Comparison of ENCODE assay signal across 28 cellular contexts in the genomic region with DNA sequence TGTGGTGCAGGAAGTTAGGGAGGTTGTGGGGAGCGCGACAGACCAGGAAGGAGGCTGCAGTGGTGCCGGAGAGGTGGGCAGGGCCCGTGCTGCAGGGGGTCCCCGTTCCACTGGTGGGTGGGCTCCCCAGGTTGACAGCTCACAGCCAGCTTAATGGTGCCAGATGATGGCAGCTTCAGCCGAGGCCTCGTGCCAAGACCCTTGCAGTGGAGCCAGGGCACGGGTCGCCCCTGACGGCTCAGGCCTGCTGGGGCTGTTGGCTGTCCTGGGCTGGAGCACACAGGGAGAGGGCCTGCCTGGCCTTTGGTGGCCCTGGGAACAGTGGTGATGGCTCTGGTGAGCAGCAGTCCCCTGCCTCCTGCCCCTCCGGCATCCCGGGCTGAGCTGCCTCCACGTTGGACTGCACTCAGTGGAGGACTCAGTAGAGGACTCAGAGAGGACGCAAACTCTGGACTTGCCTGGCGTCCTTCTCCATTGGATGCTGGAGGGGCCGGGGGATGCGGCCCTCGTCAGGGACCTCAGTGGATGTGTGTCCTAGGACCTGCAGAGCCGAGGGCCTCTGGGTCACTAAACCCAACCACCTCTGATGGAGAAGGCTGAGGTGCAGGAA. TPM values are rescaled to one million over a fixed set of nuclear protein-coding genes. Genes with fewer than 3 reads are reported as not detected.
DNase-seq lines count a peak whose midpoint lies in the region; ATAC-seq, FAIRE-seq and TF ChIP-seq lines count a peak whose summit lies in the region.
"Had no signal": no experiment of that assay in that cellular context is flagged by ENCODE, and none has a peak within 500 bp of the region (broad histone marks: within the 10 kb centered on the region; RNA-seq: fewer than 3 reads in every experiment).

No MANE protein-coding gene starts in this region.

- H4K20me1 ChIP-seq in Loucy (ENCODE audit: insufficient read depth, low read length, poor library complexity, severe bottlenecking) = no peaks in the 10 kb centered on the region
- peaks cover 71% of the 10 kb centered on the region for H4K20me1 ChIP-seq in K562 (replicated peaks; ENCODE audit: control insufficient read depth, insufficient read depth, low read length)

- TF ChIP-seq POLR2A in K562 (conservative IDR thresholded peaks at IDR 0.05) = no peak
- no peak for TF ChIP-seq POLR2A in vagina (IDR thresholded peaks at IDR 0.05)

- H3K27me3 Mint-ChIP-seq in nephron progenitor cell (ENCODE audit: low read depth, poor library complexity) (peaks cover 33% of the 10 kb centered on the region), WTC11 (ENCODE audit: low read depth) (peaks cover 4% of the 10 kb centered on the region)

- no TSS peak for BruUV-seq in K562 (replicated peaks; lab: Mats Ljungman, UMichigan)

- H3K4me1 Mint-ChIP-seq in nephron progenitor cell (peaks cover 28% of the 10 kb centered on the region), WTC11 (peaks cover 15% of the 10 kb centered on the region)

- H3K4me3 ChIP-seq in Loucy (ENCODE audit: low read length, poor library complexity, severe bottlenecking) (no peak overlapping the region), K562 (no peak overlapping the region), vagina (no peak overlapping the region)
- H3K4me3 ChIP-seq: A549; BLaER1 treated with 17β-estradiol and CSF1 and Interleukin-3, amounts not matched to agents 10 nM and 100 nM; GM23248 had no signal

- H3K4me1 ChIP-seq in Loucy (ENCODE audit: insufficient read depth, low read length, poor library complexity, severe bottlenecking) (peaks cover 47% of the 10 kb centered on the region), K562 (replicated peaks in 1 of 2; ENCODE audit: control insufficient read depth in 2 of 2, insufficient read depth in 2 of 2, low read length in 2 of 2) (peaks cover 0 to 59% of the 10 kb centered on the region in 2 experiments; a peak in 2 of 5 replicates), vagina (peaks cover 24% of the 10 kb centered on the region)
- H3K4me1 ChIP-seq: A549 had no signal

- CTCF ChIA-PET in K562 (lab: Yijun Ruan, JAX; ENCODE audit: low intra/inter-chr PET ratio) = no interaction called here
- CTCF ChIA-PET in WTC11 (lab: Charles Lee) = interaction anchor here (1.2 to 3.6 kb wide), 4 partner anchors 10 to 252 kb away, joined by 3 to 22 read pairs (median 6); no protein-coding TSS in a partner anchor

- POLR2A ChIA-PET in K562 (lab: Yijun Ruan, JAX) = interaction anchor here (0.5 to 0.6 kb wide), 2 partner anchors 63 to 455 kb away, joined by 3 to 4 read pairs; no protein-coding TSS in a partner anchor
- POLR2A ChIA-PET in WTC11 (lab: Charles Lee) = no interaction called here

- in situ Hi-C loops in K562 (cut with MboI) = no loop called here

- no peak for DNase-seq in K562 (ENCODE audit: extremely low read depth in 1 of 4, low spot score in 3 of 4)
- DNase-seq in nephron progenitor cell = no peak
- DNase-seq in vagina (ENCODE audit: extremely low spot score in 2 of 2) = no peak
- no peak for DNase-seq in amygdala (lab: John Stamatoyannopoulos, UW)
- no peak for DNase-seq in WTC11 (ENCODE audit: low spot score)
- no peak for DNase-seq in GM03348 (ENCODE audit: low spot score)
- DNase-seq: 8988T; ACHN; AML-193; BE2C; CD4-positive, alpha-beta T cell; CD8-positive, alpha-beta memory T cell; DMS 273 treated with DMSO at 0.1 percent for 48 hours; DMS79; EL; GDM1; GM23248; H9; HFFc6 had no signal

- no peaks in the 10 kb centered on the region for H3K9me3 ChIP-seq in Loucy (ENCODE audit: insufficient read depth, low read depth, low read length)
- H3K9me3 ChIP-seq in K562 (replicated peaks; ENCODE audit: control insufficient read depth, insufficient read depth, low read depth, low read length) = no peaks in the 10 kb centered on the region
- no peaks in the 10 kb centered on the region for H3K9me3 ChIP-seq in vagina
- H3K9me3 ChIP-seq: A549; BE2C; BLaER1 treated with 17β-estradiol and CSF1 and Interleukin-3, amounts not matched to agents 10 nM and 100 nM had no signal

- H3K27ac ChIP-seq in K562 (ENCODE audit: extremely low read depth, low read depth, low read length) (no peak overlapping the region), vagina (peak overlapping the region; percentile 29)
- H3K27ac ChIP-seq: A549; BLaER1 treated with 17β-estradiol and CSF1 and Interleukin-3, amounts not matched to agents 10 nM and 100 nM; GM23248 had no signal

- peak overlapping the region; percentile 45 for H3K27ac Mint-ChIP-seq in nephron progenitor cell
- H3K27ac Mint-ChIP-seq in WTC11 = no peak overlapping the region
- H3K27ac Mint-ChIP-seq: CD4-positive, alpha-beta T cell; CD8-positive, alpha-beta memory T cell; H9; HFFc6 had no signal

- H3K27me3 ChIP-seq in Loucy (ENCODE audit: insufficient read depth, low read length, poor library complexity, severe bottlenecking) (no peaks in the 10 kb centered on the region), K562 (ENCODE audit: control insufficient read depth in 2 of 2, insufficient read depth in 2 of 2, low read length in 2 of 2) (peaks cover 70 to 96% of the 10 kb centered on the region in 2 experiments), vagina (no peaks in the 10 kb centered on the region)
- H3K27me3 ChIP-seq: BE2C had no signal

- H3K9me2 ChIP-seq in Loucy (replicated peaks; ENCODE audit: low read depth, low read length) = no peaks in the 10 kb centered on the region

- H3K9me1 ChIP-seq in K562 (ENCODE audit: control insufficient read depth, insufficient read depth, low read length) = no peaks in the 10 kb centered on the region

- H3K36me3 Mint-ChIP-seq in nephron progenitor cell (ENCODE audit: low read depth) (no peaks in the 10 kb centered on the region), WTC11 (no peaks in the 10 kb centered on the region)
- H3K36me3 Mint-ChIP-seq: CD14-positive monocyte; CD8-positive, alpha-beta memory T cell had no signal

- H3K4me2 ChIP-seq in Loucy (ENCODE audit: low read depth, low read length, poor library complexity, severe bottlenecking) = peak overlapping the region; percentile 86
- no peak overlapping the region for H3K4me2 ChIP-seq in K562 (ENCODE audit: insufficient read depth, low read length)
- H3K4me2 ChIP-seq: A549 had no signal

- intact Hi-C loops in K562 (cut with micrococcal nuclease) = no loop called here
- intact Hi-C loops in vagina (cut with DNase I) = no loop called here

- no peak for TF ChIP-seq RAD21 in K562 (CRISPR knock-in tag; conservative IDR thresholded peaks at IDR 0.05 in 1 of 2, IDR thresholded peaks at IDR 0.05 in 1 of 2)

- 2% methylated on average over 19 of the region's 19 CpGs for WGBS in K562 (ENCODE audit: insufficient coverage, low coverage, missing lambda C conversion rate)

- H3K4me3 Mint-ChIP-seq in nephron progenitor cell = no peak overlapping the region
- no peak overlapping the region for H3K4me3 Mint-ChIP-seq in WTC11
- H3K4me3 Mint-ChIP-seq: CD14-positive monocyte; CD4-positive, alpha-beta T cell; CD8-positive, alpha-beta memory T cell; H9; HFFc6 had no signal

- peaks cover 14% of the 10 kb centered on the region; the same call in 1 of the 2 replicates for H3F3A ChIP-seq in Loucy (ENCODE audit: low read depth)

- H3K9me3 Mint-ChIP-seq in nephron progenitor cell (no peaks in the 10 kb centered on the region), WTC11 (no peaks in the 10 kb centered on the region)
- H3K9me3 Mint-ChIP-seq: CD4-positive, alpha-beta T cell; CD8-positive, alpha-beta memory T cell; H9; HFFc6 had no signal

- no peak for TF ChIP-seq EP300 in K562 (IDR thresholded peaks at IDR 0.05; ENCODE audit: low read length)

- TF ChIP-seq CTCF in Loucy (conservative IDR thresholded peaks at IDR 0.05; ENCODE audit: low read length) = no peak
- TF ChIP-seq CTCF in K562 (IDR thresholded peaks at IDR 0.05 in 2 of 3, conservative IDR thresholded peaks at IDR 0.05 in 1 of 3; ENCODE audit: insufficient read depth in 2 of 3, low read depth in 1 of 3, low read length in 3 of 3) = no peak
- TF ChIP-seq CTCF in nephron progenitor cell (IDR thresholded peaks at IDR 0.05) = no peak
- TF ChIP-seq CTCF in vagina (IDR thresholded peaks at IDR 0.05) = no peak
- no peak for TF ChIP-seq CTCF in WTC11 (IDR thresholded peaks at IDR 0.05)

- H3K79me2 ChIP-seq in Loucy (ENCODE audit: insufficient read depth, low read length) (no peaks in the 10 kb centered on the region), K562 (ENCODE audit: control insufficient read depth, insufficient read depth, low read length) (no peaks in the 10 kb centered on the region)

- H2AFZ ChIP-seq in Loucy (ENCODE audit: low read length) (no peak overlapping the region), K562 (ENCODE audit: low read depth, low read length) (no peak overlapping the region)
- H2AFZ ChIP-seq: GM23248 had no signal

- ATAC-seq in K562 = no peak
- no peak for ATAC-seq in WTC11
- ATAC-seq: A549, HCT116 had no signal

- H3K36me3 ChIP-seq in Loucy (ENCODE audit: insufficient read depth, low read length) (no peaks in the 10 kb centered on the region), K562 (ENCODE audit: control insufficient read depth, insufficient read depth, low read length) (no peaks in the 10 kb centered on the region), vagina (no peaks in the 10 kb centered on the region)
- H3K36me3 ChIP-seq: BE2C; BLaER1 treated with 17β-estradiol and CSF1 and Interleukin-3, amounts not matched to agents 10 nM and 100 nM had no signal

- FAIRE-seq in K562 (lab: Jason Lieb, UNC) = no peak
- FAIRE-seq: A549, D721Med, GM12891, GM18507 had no signal

- peak overlapping the region; percentile 87 for H3K9ac ChIP-seq in Loucy (ENCODE audit: low read depth, low read length, poor library complexity, severe bottlenecking)
- H3K9ac ChIP-seq in K562 (ENCODE audit: insufficient read depth in 1 of 2, low read depth in 2 of 2, low read length in 2 of 2) = no peak overlapping the region
- H3K9ac ChIP-seq: BLaER1 treated with 17β-estradiol and CSF1 and Interleukin-3, amounts not matched to agents 10 nM and 100 nM; GM23248 had no signal

RNA-seq across cellular contexts. Expression of gene CCDC27, which starts 46.8 kb away (rescaled TPM):
- total RNA-seq in K562 (2011; cell fraction: chromatin; rRNA removed; ENCODE audit: low replicate concordance) = not detected in 2 replicates
- not detected in 2 replicates for total RNA-seq in K562 (2011; cell fraction: nucleolus; rRNA removed)
- not detected in 2 replicates for total RNA-seq in K562 (2011; cell fraction: nucleoplasm; rRNA removed)
- total RNA-seq in K562 (2014; rRNA removed) (not detected in 2 replicates), K562 (2014; rRNA removed; fragmentation: Illumina TruSeq; extraction: Trizol) (0.04 TPM in 1 of 2 replicates, not detected in the other), K562 (2015; rRNA removed; fragmentation: Illumina TruSeq; extraction: Trizol) (not detected in 2 replicates), K562 (2021) (not detected in 2 replicates), vagina (not detected), WTC11 (2021) (0.13 to 0.25 TPM (median 0.23 TPM) in 3 replicates)
- polyA plus RNA-seq in K562 (2011; rRNA removed) (not detected in 2 replicates), K562 (2014; fragmentation: Illumina TruSeq; extraction: Trizol) (not detected in 2 replicates), K562 (2014; fragmentation: Nextera tagmentation; extraction: Ambion mirVana) (under 1 TPM in 1 of 2 experiments, not detected in 1; 0.01 TPM), K562 (2014; rRNA removed) (not detected in 2 replicates)
- polyA plus RNA-seq in K562 (2011; cell fraction: cytosol; rRNA removed) = not detected in 2 replicates
- polyA plus RNA-seq in K562 (2011; cell fraction: nucleus; rRNA removed) = not detected in 2 replicates
- 0.05 TPM in 1 of 2 replicates, not detected in the other for polyA plus RNA-seq in K562 (2012)
- not detected in 2 replicates for polyA minus RNA-seq in K562 (2011; rRNA and poly(A)+ RNA removed)
- polyA minus RNA-seq in K562 (2011; cell fraction: cytosol; rRNA and poly(A)+ RNA removed) = not detected in 2 replicates
- polyA minus RNA-seq in K562 (2011; cell fraction: nucleus; rRNA and poly(A)+ RNA removed) = not detected in 2 replicates
- total RNA-seq: CD4-positive, alpha-beta T cell; CD8-positive, alpha-beta memory T cell; GM23248; H4; H9; HFFc6 had no signal
- polyA plus RNA-seq: A549; CD14-positive monocyte; CD8-positive, alpha-beta memory T cell; GM23248 had no signal

RNA-seq across cellular contexts. Expression of gene TP73, which starts 53.1 kb away (rescaled TPM):
- total RNA-seq in K562 (2011; cell fraction: chromatin; rRNA removed; ENCODE audit: low replicate concordance) = 4.9 and 25.6 TPM in 2 replicates
- 10.5 and 13.5 TPM in 2 replicates for total RNA-seq in K562 (2011; cell fraction: nucleolus; rRNA removed)
- total RNA-seq in K562 (2011; cell fraction: nucleoplasm; rRNA removed) = 6.2 and 6.6 TPM in 2 replicates
- total RNA-seq in K562 (2014; rRNA removed) (0.49 and 0.50 TPM in 2 replicates), K562 (2014; rRNA removed; fragmentation: Illumina TruSeq; extraction: Trizol) (0.07 and 0.10 TPM in 2 replicates), K562 (2015; rRNA removed; fragmentation: Illumina TruSeq; extraction: Trizol) (0.40 and 0.41 TPM in 2 replicates), K562 (2021) (1.3 and 1.6 TPM in 2 replicates), vagina (8.1 TPM), WTC11 (2021) (5.7 to 6.4 TPM (median 5.8 TPM) in 3 replicates)
- polyA plus RNA-seq in K562 (2011; rRNA removed) (0.72 and 1.1 TPM in 2 replicates), K562 (2014; fragmentation: Illumina TruSeq; extraction: Trizol) (0.12 and 0.73 TPM in 2 replicates), K562 (2014; fragmentation: Nextera tagmentation; extraction: Ambion mirVana) (not detected), K562 (2014; rRNA removed) (0.38 and 1.1 TPM in 2 replicates)
- polyA plus RNA-seq in K562 (2011; cell fraction: cytosol; rRNA removed) = 0.46 and 1.4 TPM in 2 replicates
- polyA plus RNA-seq in K562 (2011; cell fraction: nucleus; rRNA removed) = 5.8 and 13.3 TPM in 2 replicates
- 0.87 and 0.90 TPM in 2 replicates for polyA plus RNA-seq in K562 (2012)
- polyA minus RNA-seq in K562 (2011; rRNA and poly(A)+ RNA removed) = 0.78 and 2.1 TPM in 2 replicates
- polyA minus RNA-seq in K562 (2011; cell fraction: cytosol; rRNA and poly(A)+ RNA removed) = 1.8 and 2.2 TPM in 2 replicates
- 5.8 and 11.8 TPM in 2 replicates for polyA minus RNA-seq in K562 (2011; cell fraction: nucleus; rRNA and poly(A)+ RNA removed)
- total RNA-seq: CD4-positive, alpha-beta T cell; GM23248; HFFc6 had no signal
- polyA plus RNA-seq: GM23248 had no signal

RNA-seq across cellular contexts. Expression of gene WRAP73, which starts 55.5 kb away (rescaled TPM):
- total RNA-seq in K562 (2011; cell fraction: chromatin; rRNA removed; ENCODE audit: low replicate concordance) = 77.5 and 153 TPM in 2 replicates
- 74.2 and 75.4 TPM in 2 replicates for total RNA-seq in K562 (2011; cell fraction: nucleolus; rRNA removed)
- 71.3 and 71.5 TPM in 2 replicates for total RNA-seq in K562 (2011; cell fraction: nucleoplasm; rRNA removed)
- 30.1 and 39.3 TPM in 2 replicates for total RNA-seq in K562 (2014; rRNA removed)
- total RNA-seq in K562 (2014; rRNA removed; fragmentation: Illumina TruSeq; extraction: Trizol) = 11.0 and 14.7 TPM in 2 replicates
- total RNA-seq in K562 (2015; rRNA removed; fragmentation: Illumina TruSeq; extraction: Trizol) = 21.3 and 22.1 TPM in 2 replicates
- 30.9 and 34.7 TPM in 2 replicates for total RNA-seq in K562 (2021)
- 47.1 and 54.8 TPM in 2 replicates for polyA plus RNA-seq in K562 (2011; rRNA removed)
- 66.9 and 81.5 TPM in 2 replicates for polyA plus RNA-seq in K562 (2011; cell fraction: cytosol; rRNA removed)
- 139 and 154 TPM in 2 replicates for polyA plus RNA-seq in K562 (2011; cell fraction: nucleus; rRNA removed)
- 30.5 and 35.0 TPM in 2 replicates for polyA plus RNA-seq in K562 (2012)
- 32.5 and 40.4 TPM in 2 replicates for polyA plus RNA-seq in K562 (2014; fragmentation: Illumina TruSeq; extraction: Trizol)
- 1 to 10 TPM; 4.3 to 4.7 TPM for polyA plus RNA-seq in K562 (2014; fragmentation: Nextera tagmentation; extraction: Ambion mirVana)
- polyA plus RNA-seq in K562 (2014; rRNA removed) = 51.8 and 55.9 TPM in 2 replicates
- polyA minus RNA-seq in K562 (2011; rRNA and poly(A)+ RNA removed) = 14.7 and 17.8 TPM in 2 replicates
- 18.6 and 19.5 TPM in 2 replicates for polyA minus RNA-seq in K562 (2011; cell fraction: cytosol; rRNA and poly(A)+ RNA removed)
- polyA minus RNA-seq in K562 (2011; cell fraction: nucleus; rRNA and poly(A)+ RNA removed) = 38.8 and 57.4 TPM in 2 replicates
- total RNA-seq in vagina = 23.3 TPM
- total RNA-seq in WTC11 (2021) = 33.8 to 39.2 TPM (median 34.7 TPM) in 3 replicates
